Comparison of ENCODE assay signal across 26 cellular contexts in the genomic region with DNA sequence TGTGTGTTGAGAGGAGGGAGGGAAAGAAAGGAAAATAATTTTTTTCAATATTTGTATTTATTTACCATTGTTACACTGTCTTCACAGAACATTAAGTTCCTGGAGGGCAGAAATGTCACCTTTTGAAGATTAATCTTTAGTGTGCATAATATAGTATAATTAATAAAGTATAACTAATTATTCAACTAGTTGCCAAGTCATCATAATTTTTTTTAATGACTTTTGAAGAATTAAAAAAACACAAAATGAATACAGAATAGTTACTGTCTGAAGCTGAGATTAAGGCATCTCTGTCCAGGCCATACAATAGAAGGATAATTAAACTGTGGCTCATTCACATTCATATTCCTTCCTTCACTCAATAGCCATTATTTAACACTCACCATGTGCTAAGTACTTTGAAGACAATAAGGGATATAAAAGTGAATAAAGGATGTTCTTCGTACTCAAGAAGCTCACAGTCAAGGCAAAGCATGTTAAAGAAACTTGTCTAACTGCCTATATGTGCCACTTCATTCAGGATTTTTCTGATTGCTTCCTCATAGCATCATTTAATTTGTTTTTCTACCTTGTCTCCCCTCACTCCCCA. TPM values are rescaled to one million over a fixed set of nuclear protein-coding genes. Genes with fewer than 3 reads are reported as not detected.
"Had no signal": no experiment of that assay in that cellular context is flagged by ENCODE, and none has a peak within 500 bp of the region (broad histone marks: within the 10 kb centered on the region; RNA-seq: fewer than 3 reads in every experiment).

No MANE protein-coding gene starts in this region.

- DNase-seq: activated CD4-positive, alpha-beta T cell treated with anti-CD3 and anti-CD28 coated beads for 48 hours; activated CD4-positive, alpha-beta T cell treated with anti-CD3 and anti-CD28 coated beads, Interleukin-2, amount 50 U/mL, for 48 hours; activated CD8-positive, alpha-beta memory T cell treated with anti-CD3 and anti-CD28 coated beads for 24 hours; activated effector memory CD4-positive, alpha-beta T cell treated with anti-CD3 and anti-CD28 coated beads, Interleukin-2, amount 50 U/mL, for 16 hours; activated naive CD4-positive, alpha-beta T cell treated with anti-CD3 and anti-CD28 coated beads for 36 hours; activated naive CD8-positive, alpha-beta T cell treated with anti-CD3 and anti-CD28 coated beads for 36 hours; adrenal gland; aorta; body of pancreas; dermis blood vessel endothelial cell; effector CD4-positive, alpha-beta T cell; esophagus squamous epithelium; foreskin melanocyte; left ventricle myocardium inferior; naive B cell; pancreas; stimulated activated CD4-positive, alpha-beta T cell treated with anti-CD3 and anti-CD28 coated beads, Interleukin-15, amount 100 ng/mL, for 24 hours; stimulated activated CD4-positive, alpha-beta T cell treated with anti-CD3 and anti-CD28 coated beads, Interleukin-2, amount 100 ng/mL, for 24 hours; stimulated activated naive CD4-positive, alpha-beta T cell had no signal

- H3K4me3 Mint-ChIP-seq: activated naive CD4-positive, alpha-beta T cell treated with anti-CD3 and anti-CD28 coated beads for 36 hours; activated naive CD8-positive, alpha-beta T cell treated with anti-CD3 and anti-CD28 coated beads for 36 hours; activated T-helper 1 cell treated with anti-CD3 and anti-CD28 coated beads, Interleukin-12 subunit alpha, Interleukin-12 subunit beta, Interleukin-2, Interleukin-4 antibody, amounts not matched to agents 30 ng/mL and 10 ng/mL and 1 ng/mL, durations not matched to agents 14 hours and 24 hours and 36 hours; naive B cell had no signal

- ATAC-seq: body of pancreas, pancreas had no signal

- H3K27me3 ChIP-seq: adrenal gland, body of pancreas, esophagus squamous epithelium, pancreas, tibial nerve had no signal

- H3K9me3 ChIP-seq: adrenal gland, body of pancreas, esophagus squamous epithelium, pancreas, prostate gland, tibial nerve had no signal

- H3K4me3 ChIP-seq: adrenal gland, body of pancreas, esophagus squamous epithelium, left ventricle myocardium inferior, lung, pancreas, prostate gland, tibial nerve had no signal

- H3K27ac Mint-ChIP-seq: activated naive CD4-positive, alpha-beta T cell treated with anti-CD3 and anti-CD28 coated beads for 36 hours; activated naive CD8-positive, alpha-beta T cell treated with anti-CD3 and anti-CD28 coated beads for 36 hours; activated T-helper 1 cell treated with anti-CD3 and anti-CD28 coated beads, Interleukin-12 subunit alpha, Interleukin-12 subunit beta, Interleukin-2, Interleukin-4 antibody, amounts not matched to agents 30 ng/mL and 10 ng/mL and 1 ng/mL, durations not matched to agents 14 hours and 24 hours and 36 hours had no signal

- H3K27ac ChIP-seq: body of pancreas, left ventricle myocardium inferior, pancreas, tibial nerve, VCaP had no signal

- H3K9me3 Mint-ChIP-seq: activated naive CD4-positive, alpha-beta T cell treated with anti-CD3 and anti-CD28 coated beads for 36 hours; activated naive CD8-positive, alpha-beta T cell treated with anti-CD3 and anti-CD28 coated beads for 36 hours had no signal

- H3K4me1 Mint-ChIP-seq: naive B cell had no signal

- H3K36me3 ChIP-seq: prostate gland had no signal

- H3K4me1 ChIP-seq: body of pancreas, esophagus squamous epithelium, pancreas, prostate gland, tibial nerve had no signal

- H3K27me3 Mint-ChIP-seq: activated naive CD8-positive, alpha-beta T cell treated with anti-CD3 and anti-CD28 coated beads for 36 hours; naive B cell had no signal

RNA-seq across cellular contexts. Expression of a gene that starts 44.1 kb away (rescaled TPM):
- total RNA-seq: temporal lobe had no signal
- polyA plus RNA-seq: neural cell had no signal
